In genomic region chr12:128823916-128824839, GRCh38 we compare ENCODE assay signal across 8 cellular contexts. TPM values are rescaled to one million over a fixed set of nuclear protein-coding genes. Genes with fewer than 3 reads are reported as not detected.
DNase-seq lines count a peak whose midpoint lies in the region; ATAC-seq and TF ChIP-seq lines count a peak whose summit lies in the region.

Gene SLC15A4, minus strand, starts transcription at chr12:128823958. Its CDS starts 15 bp downstream, at chr12:128823943.

- H2AFZ ChIP-seq in PC-9: peak within 1 kb of the TSS; percentile 99

- peak within 1 kb of the TSS; percentile 82 to 85 for H3K9ac ChIP-seq in mucosa of rectum (ENCODE audit: low read depth in 1 of 2, low read length in 2 of 2)

- H3K36me3 ChIP-seq in PC-9 (ENCODE audit: low read depth): no peaks in the 10 kb centered on the region
- H3K36me3 ChIP-seq in mucosa of rectum (ENCODE audit: control insufficient read depth in 2 of 2, insufficient read depth in 2 of 2, low read length in 2 of 2): no peaks in the 10 kb centered on the region

- DNase-seq in DMS53 treated with DMSO at 0.1 percent for 48 hours (lab: John Stamatoyannopoulos, UW; ENCODE audit: unreplicated experiment) (peak; percentile 88), PC-9 (peak; percentile 82 to 94), erythroblast (lab: John Stamatoyannopoulos, UW) (peak; percentile 93 to 95)
- DNase-seq in Jurkat, Clone E6-1 (ENCODE audit: low read depth, low spot score): peak; percentile 86
- DNase-seq in activated T-cell treated with anti-CD3 and anti-CD28 coated beads, Interleukin-2, amount 50 U/mL, for 1 hour: peak; percentile 88
- peak; percentile 84 to 87 for DNase-seq in stimulated activated CD8-positive, alpha-beta memory T cell treated with anti-CD3 and anti-CD28 coated beads, Interleukin-4, amount 100 ng/mL, for 4 hours (ENCODE audit: low read depth in 2 of 2, low spot score in 1 of 2)

- H3K9me2 ChIP-seq in PC-9 (ENCODE audit: insufficient read depth): peaks cover 4% of the 10 kb centered on the region; the same call in 1 of the 2 replicates

- H3K9me3 ChIP-seq in PC-9 (ENCODE audit: insufficient read depth, low read depth): no peaks in the 10 kb centered on the region
- H3K9me3 ChIP-seq in mucosa of rectum (ENCODE audit: control insufficient read depth in 2 of 2, low read length in 2 of 2): no peaks in the 10 kb centered on the region

- intact Hi-C loops in PC-9 (cut with micrococcal nuclease; ENCODE audit: unreplicated experiment): no loop called here

- CTCF ChIA-PET in PC-9 (lab: Charles Lee): no interaction called here

- H3K4me1 ChIP-seq in PC-9 (replicated peaks; ENCODE audit: insufficient read depth): no peaks in the 10 kb centered on the region
- H3K4me1 ChIP-seq in mucosa of rectum (ENCODE audit: control insufficient read depth in 2 of 2, insufficient read depth in 2 of 2, low read length in 2 of 2): peaks cover 3 to 16% of the 10 kb centered on the region in 2 donors

- peaks cover 39% of the 10 kb centered on the region for H3K79me2 ChIP-seq in PC-9 (ENCODE audit: low read depth)

- peak within 1 kb of the TSS; percentile 93 for H3K4me2 ChIP-seq in PC-9

- TF ChIP-seq CTCF in PC-9 (conservative IDR thresholded peaks at IDR 0.05): no peak

- peak; percentile 97 for TF ChIP-seq POLR2A in erythroblast (IDR thresholded peaks at IDR 0.05; ENCODE audit: low read length)

- peak within 1 kb of the TSS; percentile 89 for H3K4me3 ChIP-seq in Jurkat, Clone E6-1 (ENCODE audit: low read length)
- H3K4me3 ChIP-seq in PC-9: peak within 1 kb of the TSS; percentile 93
- H3K4me3 ChIP-seq in mucosa of rectum (ENCODE audit: low read length in 2 of 2): peak within 1 kb of the TSS; percentile 93 to 96

- no peaks in the 10 kb centered on the region for H3K27me3 ChIP-seq in PC-9 (ENCODE audit: insufficient read depth, low read depth)
- no peaks in the 10 kb centered on the region for H3K27me3 ChIP-seq in mucosa of rectum (ENCODE audit: control insufficient read depth in 2 of 2, insufficient read depth in 2 of 2, low read length in 2 of 2)

- POLR2A ChIA-PET in PC-9 (lab: Charles Lee; ENCODE audit: unreplicated experiment): interaction anchor here (0.5 kb wide), 1 partner anchor 12 kb away, joined by 4 read pairs; no protein-coding TSS in a partner anchor

- peak within 1 kb of the TSS; percentile 54 for H3K27ac ChIP-seq in PC-9
- peak within 1 kb of the TSS; percentile 82 to 90 for H3K27ac ChIP-seq in mucosa of rectum (ENCODE audit: low read depth in 2 of 2, low read length in 2 of 2)

- peak; percentile 78 for ATAC-seq in GM21717 (IDR thresholded peaks at IDR 0.05; ENCODE audit: unreplicated experiment)

- peaks cover 9% of the 10 kb centered on the region for H4K20me1 ChIP-seq in PC-9 (ENCODE audit: insufficient read depth)

- H3F3A ChIP-seq in PC-9 (ENCODE audit: insufficient read depth, low read depth): no peaks in the 10 kb centered on the region

- BruUV-seq in PC-9 (replicated peaks; lab: Mats Ljungman, UMichigan): TSS peak; percentile 88

RNA-seq across cellular contexts. Expression of gene SLC15A4, which starts in this region (rescaled TPM):
- 32.1 TPM for polyA plus RNA-seq in Jurkat, Clone E6-1 (2012; ENCODE audit: insufficient read depth, insufficient read length)
- total RNA-seq in PC-9 (2021): 14.3 and 18.9 TPM in 2 replicates

Comparison
In these comparisons a context has a peak if more than half of its experiments do, and no peak if none do; other contexts are left out.
1. Peak in every context shown above with its lines: DNase-seq, ATAC-seq, H3K4me3 ChIP-seq and H3K27ac ChIP-seq.